14 cellular contexts compared by ENCODE assay signal in genomic region chr6:48915591-48915990, GRCh38.
A peak's percentile ranks its signal among the peaks of the same experiment; 100 is the strongest.
DNase-seq lines count a peak whose midpoint lies in the region; ATAC-seq and TF ChIP-seq lines count a peak whose summit lies in the region.
"Had no signal": no experiment of that assay in that cellular context is flagged by ENCODE, and none has a peak within 500 bp of the region (broad histone marks: within the 10 kb centered on the region; RNA-seq: fewer than 3 reads in every experiment).

No MANE protein-coding gene starts in this region.

- H4K20me1 ChIP-seq in SK-N-SH (ENCODE audit: insufficient read depth) (no peaks in the 10 kb centered on the region), PC-9 (ENCODE audit: insufficient read depth) (no peaks in the 10 kb centered on the region)

- H3K4me1 Mint-ChIP-seq in HFFc6 (ENCODE audit: low read depth) = no peaks in the 10 kb centered on the region
- no peaks in the 10 kb centered on the region for H3K4me1 Mint-ChIP-seq in neural crest cell
- H3K4me1 Mint-ChIP-seq: CD8-positive, alpha-beta memory T cell had no signal

- H3K4me1 ChIP-seq in SK-N-SH (ENCODE audit: control insufficient read depth in 1 of 2, insufficient read depth in 2 of 2, low read depth in 1 of 2, low read length in 1 of 2) = no peaks in the 10 kb centered on the region
- H3K4me1 ChIP-seq in PC-9 (replicated peaks; ENCODE audit: insufficient read depth) = peaks cover 6% of the 10 kb centered on the region
- H3K4me1 ChIP-seq: A549 had no signal

- no peaks in the 10 kb centered on the region for H3K36me3 ChIP-seq in SK-N-SH (replicated peaks in 1 of 2; ENCODE audit: control insufficient read depth in 1 of 2, insufficient read depth in 2 of 2, low read length in 1 of 2)
- no peaks in the 10 kb centered on the region for H3K36me3 ChIP-seq in PC-9 (ENCODE audit: low read depth)

- no peak overlapping the region for H3K4me3 Mint-ChIP-seq in HFFc6
- no peak overlapping the region for H3K4me3 Mint-ChIP-seq in neural crest cell
- H3K4me3 Mint-ChIP-seq: CD8-positive, alpha-beta memory T cell had no signal

- no peak for TF ChIP-seq EP300 in SK-N-SH (IDR thresholded peaks at IDR 0.05; ENCODE audit: borderline replicate concordance in 1 of 2, low read depth in 1 of 2, low read length in 1 of 2)

- H3K27ac Mint-ChIP-seq in HFFc6 = no peak overlapping the region
- no peak overlapping the region for H3K27ac Mint-ChIP-seq in neural crest cell (ENCODE audit: unreplicated experiment)
- H3K27ac Mint-ChIP-seq: CD8-positive, alpha-beta memory T cell had no signal

- POLR2A ChIA-PET in SK-N-SH (lab: Yijun Ruan, JAX) = no interaction called here
- POLR2A ChIA-PET in PC-9 (lab: Charles Lee; ENCODE audit: unreplicated experiment) = no interaction called here

- BruUV-seq in PC-9 (replicated peaks; lab: Mats Ljungman, UMichigan) = no TSS peak

- no peaks in the 10 kb centered on the region for H3K79me2 ChIP-seq in SK-N-SH (ENCODE audit: insufficient read depth)
- H3K79me2 ChIP-seq in PC-9 (ENCODE audit: low read depth) = no peaks in the 10 kb centered on the region

- no peak for TF ChIP-seq RAD21 in SK-N-SH (IDR thresholded peaks at IDR 0.05; ENCODE audit: low read length)

- CTCF ChIA-PET in SK-N-SH (lab: Yijun Ruan, JAX) (no interaction called here), PC-9 (lab: Charles Lee) (no interaction called here)

- intact Hi-C loops in PC-9 (cut with micrococcal nuclease; ENCODE audit: unreplicated experiment) = no loop called here

- H3K27me3 ChIP-seq in SK-N-SH (ENCODE audit: insufficient read depth) = no peaks in the 10 kb centered on the region; the same call in 1 of the 2 replicates
- H3K27me3 ChIP-seq in PC-9 (ENCODE audit: insufficient read depth, low read depth) = no peaks in the 10 kb centered on the region

- no peak overlapping the region for H3K9ac ChIP-seq in SK-N-SH

- H3K9me3 ChIP-seq in SK-N-SH (no peaks in the 10 kb centered on the region), PC-9 (ENCODE audit: insufficient read depth, low read depth) (no peaks in the 10 kb centered on the region)
- H3K9me3 ChIP-seq: A549, Caco-2 had no signal

- H3K36me3 Mint-ChIP-seq in HFFc6 (ENCODE audit: low read depth) = no peaks in the 10 kb centered on the region; the same call in 1 of the 2 replicates
- no peaks in the 10 kb centered on the region for H3K36me3 Mint-ChIP-seq in neural crest cell (ENCODE audit: low read depth)
- H3K36me3 Mint-ChIP-seq: CD8-positive, alpha-beta memory T cell had no signal

- DNase-seq in HFFc6 = no peak
- no peak for DNase-seq in fibroblast of pulmonary artery (ENCODE audit: low read depth)
- DNase-seq in neural crest cell (ENCODE audit: low read depth, low spot score) = no peak
- no peak for DNase-seq in AG20443 (ENCODE audit: low spot score)
- DNase-seq in SK-N-SH = no peak
- DNase-seq in PC-9 = no peak
- DNase-seq: Caco-2; CD8-positive, alpha-beta memory T cell; DND-41; GDM1 had no signal

- H3K27me3 Mint-ChIP-seq in HFFc6 (ENCODE audit: insufficient read depth) (no peaks in the 10 kb centered on the region; the same call in 1 of the 2 replicates), neural crest cell (ENCODE audit: low read depth) (no peaks in the 10 kb centered on the region)
- H3K27me3 Mint-ChIP-seq: CD8-positive, alpha-beta memory T cell had no signal

- no peaks in the 10 kb centered on the region for H3K9me2 ChIP-seq in SK-N-SH
- H3K9me2 ChIP-seq in PC-9 (ENCODE audit: insufficient read depth) = no peaks in the 10 kb centered on the region

- H3K4me2 ChIP-seq in SK-N-SH (no peak overlapping the region), PC-9 (no peak overlapping the region)
- H3K4me2 ChIP-seq: A549 had no signal

- peak; percentile 40 for TF ChIP-seq CTCF in HFFc6 (IDR thresholded peaks at IDR 0.05)
- TF ChIP-seq CTCF in fibroblast of pulmonary artery (IDR thresholded peaks at IDR 0.05; ENCODE audit: low read length, missing control alignments) = peak; percentile 6
- TF ChIP-seq CTCF in neural crest cell (conservative IDR thresholded peaks at IDR 0.05) = peak; percentile 33
- TF ChIP-seq CTCF in SK-N-SH (IDR thresholded peaks at IDR 0.05) = no peak
- no peak for TF ChIP-seq CTCF in PC-9 (conservative IDR thresholded peaks at IDR 0.05)

- H3K4me3 ChIP-seq in fibroblast of pulmonary artery (replicated peaks; ENCODE audit: low read depth, low read length) (no peak overlapping the region), SK-N-SH (ENCODE audit: low read depth in 2 of 2, low read length in 1 of 2) (no peak overlapping the region), PC-9 (no peak overlapping the region)
- H3K4me3 ChIP-seq: A549 had no signal

- H3F3A ChIP-seq in SK-N-SH (replicated peaks; ENCODE audit: insufficient read depth) = no peaks in the 10 kb centered on the region
- H3F3A ChIP-seq in PC-9 (ENCODE audit: insufficient read depth, low read depth) = no peaks in the 10 kb centered on the region

- peaks cover 3% of the 10 kb centered on the region; the same call in 1 of the 2 replicates for H3K9me3 Mint-ChIP-seq in HFFc6
- H3K9me3 Mint-ChIP-seq in neural crest cell = peaks cover 2% of the 10 kb centered on the region

- H2AFZ ChIP-seq in SK-N-SH (ENCODE audit: low read depth) (no peak overlapping the region), PC-9 (no peak overlapping the region)

- H3K27ac ChIP-seq in SK-N-SH (ENCODE audit: low read depth in 2 of 2, low read length in 1 of 2) = no peak overlapping the region
- H3K27ac ChIP-seq in PC-9 = no peak overlapping the region
- H3K27ac ChIP-seq: A549 had no signal

- no peak for ATAC-seq in HG02870 (IDR thresholded peaks at IDR 0.05; ENCODE audit: unreplicated experiment)
- ATAC-seq: A549, HCT116, HepG2 had no signal

TF ChIP-seq in SK-N-SH, 30 proteins besides CTCF, POLR2A, EP300 and RAD21:
- TF ChIP-seq TEAD4 (IDR thresholded peaks at IDR 0.05; ENCODE audit: borderline replicate concordance, insufficient read depth) (no peak), POLR2AphosphoS5 (IDR thresholded peaks at IDR 0.05; ENCODE audit: low read depth, low read length) (no peak), RCOR1 (IDR thresholded peaks at IDR 0.05; ENCODE audit: low read length) (no peak), MEF2A (IDR thresholded peaks at IDR 0.05; ENCODE audit: borderline replicate concordance, low read depth) (no peak), YY1 (IDR thresholded peaks at IDR 0.05; ENCODE audit: low read depth) (no peak)
- TF ChIP-seq, protein P1, sequence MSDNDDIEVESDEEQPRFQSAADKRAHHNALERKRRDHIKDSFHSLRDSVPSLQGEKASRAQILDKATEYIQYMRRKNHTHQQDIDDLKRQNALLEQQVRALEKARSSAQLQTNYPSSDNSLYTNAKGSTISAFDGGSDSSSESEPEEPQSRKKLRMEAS (IDR thresholded peaks at IDR 0.05; ENCODE audit: low read depth) = no peak
- TF ChIP-seq, protein P2, sequence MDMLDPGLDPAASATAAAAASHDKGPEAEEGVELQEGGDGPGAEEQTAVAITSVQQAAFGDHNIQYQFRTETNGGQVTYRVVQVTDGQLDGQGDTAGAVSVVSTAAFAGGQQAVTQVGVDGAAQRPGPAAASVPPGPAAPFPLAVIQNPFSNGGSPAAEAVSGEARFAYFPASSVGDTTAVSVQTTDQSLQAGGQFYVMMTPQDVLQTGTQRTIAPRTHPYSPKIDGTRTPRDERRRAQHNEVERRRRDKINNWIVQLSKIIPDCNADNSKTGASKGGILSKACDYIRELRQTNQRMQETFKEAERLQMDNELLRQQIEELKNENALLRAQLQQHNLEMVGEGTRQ (IDR thresholded peaks at IDR 0.05; ENCODE audit: borderline replicate concordance, low read depth, low read length) = no peak
- TF ChIP-seq, protein P3, sequence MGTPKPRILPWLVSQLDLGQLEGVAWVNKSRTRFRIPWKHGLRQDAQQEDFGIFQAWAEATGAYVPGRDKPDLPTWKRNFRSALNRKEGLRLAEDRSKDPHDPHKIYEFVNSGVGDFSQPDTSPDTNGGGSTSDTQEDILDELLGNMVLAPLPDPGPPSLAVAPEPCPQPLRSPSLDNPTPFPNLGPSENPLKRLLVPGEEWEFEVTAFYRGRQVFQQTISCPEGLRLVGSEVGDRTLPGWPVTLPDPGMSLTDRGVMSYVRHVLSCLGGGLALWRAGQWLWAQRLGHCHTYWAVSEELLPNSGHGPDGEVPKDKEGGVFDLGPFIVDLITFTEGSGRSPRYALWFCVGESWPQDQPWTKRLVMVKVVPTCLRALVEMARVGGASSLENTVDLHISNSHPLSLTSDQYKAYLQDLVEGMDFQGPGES (IDR thresholded peaks at IDR 0.05; ENCODE audit: low read depth, low read length) = no peak

Comparison
In these comparisons a context has a peak if more than half of its experiments do, and no peak if none do; other contexts are left out.
1. CTCF ChIP-seq: peak in HFFc6 (single experiment), fibroblast of pulmonary artery (single experiment) and neural crest cell (single experiment); none in SK-N-SH (single experiment) and PC-9 (single experiment).